Comparison of ENCODE assay signal across 9 cellular contexts in the genomic region with DNA sequence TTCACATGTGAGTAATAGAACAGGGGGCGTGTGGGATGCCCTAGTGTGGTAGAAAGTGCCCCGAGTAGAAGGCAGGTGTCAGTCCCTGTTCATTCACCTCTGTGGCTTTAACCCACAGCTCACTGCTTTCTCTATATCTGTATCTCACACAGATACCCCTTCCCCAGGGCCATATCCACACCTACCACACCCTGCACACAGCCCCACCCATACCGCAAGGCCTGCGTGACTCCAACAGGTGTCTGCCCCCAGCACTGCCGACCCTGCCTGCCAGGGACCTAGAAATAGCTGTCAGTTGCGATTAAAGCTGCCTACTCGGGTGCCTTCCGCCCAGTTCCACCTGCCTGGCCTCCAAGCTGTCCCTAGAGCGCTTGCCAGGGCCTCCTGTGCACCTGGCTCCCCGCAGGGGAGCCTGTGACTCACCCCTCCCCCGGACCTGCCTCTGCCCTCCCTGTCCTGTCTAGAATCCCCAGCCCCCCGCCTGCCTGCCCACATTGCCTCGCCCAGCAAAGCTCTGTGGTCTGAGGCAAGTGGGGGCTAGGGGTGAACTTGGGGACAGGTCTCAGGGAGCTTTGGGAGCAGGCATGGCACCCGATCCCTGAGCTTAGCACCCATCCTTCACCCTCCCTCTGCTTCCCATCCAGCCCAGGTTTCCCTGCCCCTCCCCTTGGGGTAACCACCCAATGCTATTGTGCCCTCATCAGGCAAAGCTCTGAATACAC. TPM values are rescaled to one million over a fixed set of nuclear protein-coding genes. Genes with fewer than 3 reads are reported as not detected.
DNase-seq lines count a peak whose midpoint lies in the region; ATAC-seq and TF ChIP-seq lines count a peak whose summit lies in the region.
"Had no signal": no experiment of that assay in that cellular context is flagged by ENCODE, and none has a peak within 500 bp of the region (broad histone marks: within the 10 kb centered on the region; RNA-seq: fewer than 3 reads in every experiment).

No MANE protein-coding gene starts in this region.

- intact Hi-C loops in breast epithelium (cut with DNase I; ENCODE audit: low total_unique reads) (no loop called here), natural killer cell (cut with micrococcal nuclease) (no loop called here), left ventricle myocardium inferior (cut with micrococcal nuclease) (no loop called here)

- H3K4me3 Mint-ChIP-seq in stimulated activated effector memory CD8-positive, alpha-beta T cell treated with anti-CD3 and anti-CD28 coated beads, Interleukin-12 subunit alpha, Interleukin-12 subunit beta, amount 100 ng/mL, for 72 hours: no peak overlapping the region
- no peak overlapping the region for H3K4me3 Mint-ChIP-seq in natural killer cell

- no peak for TF ChIP-seq POLR2A in breast epithelium (IDR thresholded peaks at IDR 0.05)

- no peak for TF ChIP-seq CTCF in breast epithelium (IDR thresholded peaks at IDR 0.05)
- TF ChIP-seq CTCF in natural killer cell (IDR thresholded peaks at IDR 0.05): no peak
- no peak for TF ChIP-seq CTCF in left ventricle myocardium inferior (IDR thresholded peaks at IDR 0.05; ENCODE audit: borderline replicate concordance)

- H3K36me3 ChIP-seq in breast epithelium (no peaks in the 10 kb centered on the region), left ventricle myocardium inferior (peaks cover 53% of the 10 kb centered on the region)

- peak overlapping the region; percentile 74 for H3K27ac Mint-ChIP-seq in stimulated activated effector memory CD8-positive, alpha-beta T cell treated with anti-CD3 and anti-CD28 coated beads, Interleukin-12 subunit alpha, Interleukin-12 subunit beta, amount 100 ng/mL, for 72 hours
- peak overlapping the region in 1 of 2 donors; percentile 69 for H3K27ac Mint-ChIP-seq in natural killer cell

- no peak overlapping the region for H3K4me3 ChIP-seq in breast epithelium
- H3K4me3 ChIP-seq in left ventricle myocardium inferior: no peak overlapping the region

- peak; percentile 35 to 49 for DNase-seq in activated CD4-positive, alpha-beta T cell treated with anti-CD3 and anti-CD28 coated beads for 4 hours
- no peak for DNase-seq in activated CD4-positive, alpha-beta T cell treated with anti-CD3 and anti-CD28 coated beads, Interleukin-2, amount 50 U/mL, for 48 hours
- DNase-seq in NCI-H510A treated with DMSO at 0.1 percent for 48 hours (lab: John Stamatoyannopoulos, UW) (peak; percentile 88), breast epithelium (ENCODE audit: low spot score in 2 of 2) (no peak), natural killer cell (no peak), left ventricle myocardium inferior (no peak), KBM-7 (no peak)
- DNase-seq in stimulated activated effector memory CD8-positive, alpha-beta T cell treated with anti-CD3 and anti-CD28 coated beads, Interleukin-12 subunit alpha, Interleukin-12 subunit beta, amount 100 ng/mL, for 72 hours (ENCODE audit: low spot score in 2 of 2): no peak
- DNase-seq: effector CD8-positive, alpha-beta T cell had no signal

- H3K27me3 ChIP-seq in breast epithelium (no peaks in the 10 kb centered on the region), left ventricle myocardium inferior (ENCODE audit: low read depth) (no peaks in the 10 kb centered on the region)

- no peaks in the 10 kb centered on the region for H3K9me3 ChIP-seq in breast epithelium
- no peaks in the 10 kb centered on the region for H3K9me3 ChIP-seq in left ventricle myocardium inferior (replicated peaks)

- in situ Hi-C loops in KBM-7 (cut with MboI; ENCODE audit: low pct_unique_long_range_greater_than_20kb, low sequenced_read_pairs): loop anchor here (10.0 kb wide), 1 partner anchor 48 kb away; no protein-coding TSS in a partner anchor

- H3K4me1 ChIP-seq in breast epithelium: peaks cover 0 to under 1% of the 10 kb centered on the region in 2 donors
- peaks cover 44% of the 10 kb centered on the region for H3K4me1 ChIP-seq in left ventricle myocardium inferior

- H3K9me3 Mint-ChIP-seq in stimulated activated effector memory CD8-positive, alpha-beta T cell treated with anti-CD3 and anti-CD28 coated beads, Interleukin-12 subunit alpha, Interleukin-12 subunit beta, amount 100 ng/mL, for 72 hours: no peaks in the 10 kb centered on the region
- no peaks in the 10 kb centered on the region for H3K9me3 Mint-ChIP-seq in natural killer cell

- H3K4me1 Mint-ChIP-seq in stimulated activated effector memory CD8-positive, alpha-beta T cell treated with anti-CD3 and anti-CD28 coated beads, Interleukin-12 subunit alpha, Interleukin-12 subunit beta, amount 100 ng/mL, for 72 hours: peaks cover 28% of the 10 kb centered on the region
- peaks cover 12 to 23% of the 10 kb centered on the region in 2 donors for H3K4me1 Mint-ChIP-seq in natural killer cell

- ATAC-seq in stimulated activated effector memory CD8-positive, alpha-beta T cell treated with anti-CD3 and anti-CD28 coated beads, Interleukin-12 subunit alpha, Interleukin-12 subunit beta, amount 100 ng/mL, for 72 hours: peak; percentile 58
- ATAC-seq in natural killer cell: no peak

- H3K27ac ChIP-seq in breast epithelium (peak overlapping the region; percentile 50 to 71), left ventricle myocardium inferior (replicated peaks) (no peak overlapping the region)

- peaks cover 77% of the 10 kb centered on the region for H3K36me3 Mint-ChIP-seq in stimulated activated effector memory CD8-positive, alpha-beta T cell treated with anti-CD3 and anti-CD28 coated beads, Interleukin-12 subunit alpha, Interleukin-12 subunit beta, amount 100 ng/mL, for 72 hours
- no peaks in the 10 kb centered on the region for H3K36me3 Mint-ChIP-seq in natural killer cell

- H3K27me3 Mint-ChIP-seq in natural killer cell (ENCODE audit: low read depth in 2 of 2): no peaks in the 10 kb centered on the region

RNA-seq across cellular contexts. Expression of a gene that starts 38.3 kb away (rescaled TPM):
- total RNA-seq in breast epithelium: 100 to 1,000 TPM; 156 to 407 (median 270) TPM
- total RNA-seq in natural killer cell: 10 to 100 TPM in 1 of 3 donors, 1 to 10 TPM in 2; 5.6 to 10.1 (median 6.4) TPM
- total RNA-seq in left ventricle myocardium inferior: 91.5 TPM

RNA-seq across cellular contexts. Expression of a gene that starts 52.6 kb away (rescaled TPM):
- total RNA-seq in breast epithelium: 10 to 100 TPM; 44.2 to 73.7 (median 53.1) TPM
- total RNA-seq in natural killer cell: 100 to 1,000 TPM in 2 of 3 donors, 10 to 100 TPM in 1; 97.5 to 135 (median 104) TPM
- total RNA-seq in left ventricle myocardium inferior: 39.0 TPM

Comparison
In these comparisons a context has a peak if more than half of its experiments do, and no peak if none do; other contexts are left out.
1. DNase-seq: peak in activated CD4-positive, alpha-beta T cell treated with anti-CD3 and anti-CD28 coated beads for 4 hours (2 of 2) and NCI-H510A treated with DMSO at 0.1 percent for 48 hours (single experiment); none in activated CD4-positive, alpha-beta T cell treated with anti-CD3 and anti-CD28 coated beads, Interleukin-2, amount 50 U/mL, for 48 hours (0 of 2), breast epithelium (0 of 2), stimulated activated effector memory CD8-positive, alpha-beta T cell treated with anti-CD3 and anti-CD28 coated beads, Interleukin-12 subunit alpha, Interleukin-12 subunit beta, amount 100 ng/mL, for 72 hours (0 of 2), natural killer cell (single experiment), left ventricle myocardium inferior (single experiment) and KBM-7 (single experiment).